ENCODE assay signal across 1 cellular context in the genomic region with DNA sequence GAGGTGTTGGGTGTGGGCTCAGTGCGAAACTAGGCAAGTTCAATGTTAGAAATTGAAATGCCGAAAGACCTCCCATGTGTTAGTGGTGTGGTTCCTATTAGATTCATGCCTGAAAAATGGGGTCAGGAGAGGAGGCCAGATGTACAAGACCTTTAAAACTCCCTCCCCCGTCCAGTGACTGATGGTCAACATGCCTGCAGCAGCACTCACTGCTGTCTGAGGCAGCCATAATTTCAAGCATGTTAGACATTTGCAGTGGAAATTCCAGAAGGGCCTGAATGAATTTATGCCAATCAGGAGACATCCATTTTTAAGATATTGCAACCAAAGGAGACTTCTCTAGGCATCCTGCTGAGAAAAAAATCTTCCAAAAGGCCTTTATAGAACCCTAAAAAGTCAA.
TF ChIP-seq lines count a peak whose summit lies in the region.

No MANE protein-coding gene starts in this region.

TF ChIP-seq in SK-N-SH, 30 proteins besides CTCF, POLR2A, EP300 and RAD21:
- TF ChIP-seq GABPA (IDR thresholded peaks at IDR 0.05; ENCODE audit: low read depth) (no peak), SMC3 (IDR thresholded peaks at IDR 0.05; ENCODE audit: low read depth, low read length) (no peak), FOSL2 (IDR thresholded peaks at IDR 0.05; ENCODE audit: borderline replicate concordance, low read depth) (no peak), NFIC (IDR thresholded peaks at IDR 0.05; ENCODE audit: borderline replicate concordance) (no peak), FOXJ3 (CRISPR knock-in tag; IDR thresholded peaks at IDR 0.05) (no peak), ELF1 (IDR thresholded peaks at IDR 0.05) (no peak), SIN3A (IDR thresholded peaks at IDR 0.05; ENCODE audit: borderline replicate concordance, low read depth, low read length) (no peak), NRF1 (IDR thresholded peaks at IDR 0.05; ENCODE audit: low read depth, low read length) (no peak), TEAD4 (IDR thresholded peaks at IDR 0.05; ENCODE audit: borderline replicate concordance, insufficient read depth) (no peak), TAF1 (IDR thresholded peaks at IDR 0.05; ENCODE audit: borderline replicate concordance, low read depth, low read length) (no peak), MEF2A (IDR thresholded peaks at IDR 0.05; ENCODE audit: borderline replicate concordance, low read depth) (no peak), RXRA (IDR thresholded peaks at IDR 0.05; ENCODE audit: borderline replicate concordance, low read depth) (no peak)
- TF ChIP-seq, protein P1, sequence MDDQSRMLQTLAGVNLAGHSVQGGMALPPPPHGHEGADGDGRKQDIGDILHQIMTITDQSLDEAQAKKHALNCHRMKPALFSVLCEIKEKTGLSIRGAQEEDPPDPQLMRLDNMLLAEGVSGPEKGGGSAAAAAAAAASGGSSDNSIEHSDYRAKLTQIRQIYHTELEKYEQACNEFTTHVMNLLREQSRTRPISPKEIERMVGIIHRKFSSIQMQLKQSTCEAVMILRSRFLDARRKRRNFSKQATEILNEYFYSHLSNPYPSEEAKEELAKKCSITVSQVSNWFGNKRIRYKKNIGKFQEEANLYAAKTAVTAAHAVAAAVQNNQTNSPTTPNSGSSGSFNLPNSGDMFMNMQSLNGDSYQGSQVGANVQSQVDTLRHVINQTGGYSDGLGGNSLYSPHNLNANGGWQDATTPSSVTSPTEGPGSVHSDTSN (IDR thresholded peaks at IDR 0.05): no peak
- TF ChIP-seq, protein P2, sequence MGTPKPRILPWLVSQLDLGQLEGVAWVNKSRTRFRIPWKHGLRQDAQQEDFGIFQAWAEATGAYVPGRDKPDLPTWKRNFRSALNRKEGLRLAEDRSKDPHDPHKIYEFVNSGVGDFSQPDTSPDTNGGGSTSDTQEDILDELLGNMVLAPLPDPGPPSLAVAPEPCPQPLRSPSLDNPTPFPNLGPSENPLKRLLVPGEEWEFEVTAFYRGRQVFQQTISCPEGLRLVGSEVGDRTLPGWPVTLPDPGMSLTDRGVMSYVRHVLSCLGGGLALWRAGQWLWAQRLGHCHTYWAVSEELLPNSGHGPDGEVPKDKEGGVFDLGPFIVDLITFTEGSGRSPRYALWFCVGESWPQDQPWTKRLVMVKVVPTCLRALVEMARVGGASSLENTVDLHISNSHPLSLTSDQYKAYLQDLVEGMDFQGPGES (IDR thresholded peaks at IDR 0.05; ENCODE audit: low read depth, low read length): no peak
- TF ChIP-seq, protein P3, sequence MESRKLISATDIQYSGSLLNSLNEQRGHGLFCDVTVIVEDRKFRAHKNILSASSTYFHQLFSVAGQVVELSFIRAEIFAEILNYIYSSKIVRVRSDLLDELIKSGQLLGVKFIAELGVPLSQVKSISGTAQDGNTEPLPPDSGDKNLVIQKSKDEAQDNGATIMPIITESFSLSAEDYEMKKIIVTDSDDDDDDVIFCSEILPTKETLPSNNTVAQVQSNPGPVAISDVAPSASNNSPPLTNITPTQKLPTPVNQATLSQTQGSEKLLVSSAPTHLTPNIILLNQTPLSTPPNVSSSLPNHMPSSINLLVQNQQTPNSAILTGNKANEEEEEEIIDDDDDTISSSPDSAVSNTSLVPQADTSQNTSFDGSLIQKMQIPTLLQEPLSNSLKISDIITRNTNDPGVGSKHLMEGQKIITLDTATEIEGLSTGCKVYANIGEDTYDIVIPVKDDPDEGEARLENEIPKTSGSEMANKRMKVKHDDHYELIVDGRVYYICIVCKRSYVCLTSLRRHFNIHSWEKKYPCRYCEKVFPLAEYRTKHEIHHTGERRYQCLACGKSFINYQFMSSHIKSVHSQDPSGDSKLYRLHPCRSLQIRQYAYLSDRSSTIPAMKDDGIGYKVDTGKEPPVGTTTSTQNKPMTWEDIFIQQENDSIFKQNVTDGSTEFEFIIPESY (IDR thresholded peaks at IDR 0.05; ENCODE audit: borderline replicate concordance, low read depth): no peak
- TF ChIP-seq, protein P4, sequence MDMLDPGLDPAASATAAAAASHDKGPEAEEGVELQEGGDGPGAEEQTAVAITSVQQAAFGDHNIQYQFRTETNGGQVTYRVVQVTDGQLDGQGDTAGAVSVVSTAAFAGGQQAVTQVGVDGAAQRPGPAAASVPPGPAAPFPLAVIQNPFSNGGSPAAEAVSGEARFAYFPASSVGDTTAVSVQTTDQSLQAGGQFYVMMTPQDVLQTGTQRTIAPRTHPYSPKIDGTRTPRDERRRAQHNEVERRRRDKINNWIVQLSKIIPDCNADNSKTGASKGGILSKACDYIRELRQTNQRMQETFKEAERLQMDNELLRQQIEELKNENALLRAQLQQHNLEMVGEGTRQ (IDR thresholded peaks at IDR 0.05; ENCODE audit: borderline replicate concordance, low read depth, low read length): no peak
- TF ChIP-seq, protein P5, sequence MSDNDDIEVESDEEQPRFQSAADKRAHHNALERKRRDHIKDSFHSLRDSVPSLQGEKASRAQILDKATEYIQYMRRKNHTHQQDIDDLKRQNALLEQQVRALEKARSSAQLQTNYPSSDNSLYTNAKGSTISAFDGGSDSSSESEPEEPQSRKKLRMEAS (IDR thresholded peaks at IDR 0.05; ENCODE audit: low read depth): no peak
